8 cellular contexts compared by ENCODE assay signal in genomic region chr10:103696411-103697145, GRCh38.
A peak's percentile ranks its signal among the peaks of the same experiment; 100 is the strongest.
DNase-seq lines count a peak whose midpoint lies in the region; ATAC-seq and TF ChIP-seq lines count a peak whose summit lies in the region.

No MANE protein-coding gene starts in this region.

- no peaks in the 10 kb centered on the region for H3K36me3 ChIP-seq in CD4-positive, alpha-beta memory T cell (ENCODE audit: insufficient read depth, low read length)
- peaks cover 7% of the 10 kb centered on the region for H3K36me3 ChIP-seq in lower lobe of right lung

- H3K9me3 Mint-ChIP-seq in CD4-positive, alpha-beta memory T cell: no peaks in the 10 kb centered on the region
- H3K9me3 Mint-ChIP-seq in activated B cell treated with CpG ODN at 0.5 μM for 24 hours: no peaks in the 10 kb centered on the region

- no peaks in the 10 kb centered on the region for H3K36me3 Mint-ChIP-seq in CD4-positive, alpha-beta memory T cell
- peaks cover 3% of the 10 kb centered on the region for H3K36me3 Mint-ChIP-seq in activated B cell treated with CpG ODN at 0.5 μM for 24 hours (ENCODE audit: low read depth)

- POLR2A ChIA-PET in CD4-positive, alpha-beta memory T cell (lab: Charles Lee; ENCODE audit: partially characterized antibody): interaction anchor here (1.4 kb wide), 1 partner anchor 18 kb away, joined by 6 read pairs; no protein-coding TSS in a partner anchor
- POLR2A ChIA-PET in activated B cell treated with CpG ODN at 0.5 μM for 24 hours (lab: Charles Lee): interaction anchor here (1.1 kb wide), 1 partner anchor 17 kb away, joined by 4 read pairs; no protein-coding TSS in a partner anchor

- intact Hi-C loops in CD4-positive, alpha-beta memory T cell (cut with micrococcal nuclease): no loop called here
- intact Hi-C loops in activated B cell treated with CpG ODN at 0.5 μM for 24 hours (cut with micrococcal nuclease) (no loop called here), lower lobe of right lung (cut with DNase I) (no loop called here)

- H3K9me3 ChIP-seq in CD4-positive, alpha-beta memory T cell (ENCODE audit: control insufficient read depth in 1 of 2, low read length in 2 of 2): no peaks in the 10 kb centered on the region
- H3K9me3 ChIP-seq in lower lobe of right lung: no peaks in the 10 kb centered on the region

- H3K4me1 Mint-ChIP-seq in CD4-positive, alpha-beta memory T cell: peaks cover 16 to 40% (median 25%) of the 10 kb centered on the region in 4 donors
- peaks cover 38% of the 10 kb centered on the region for H3K4me1 Mint-ChIP-seq in activated B cell treated with CpG ODN at 0.5 μM for 24 hours

- H3K4me3 ChIP-seq in CD4-positive, alpha-beta memory T cell (ENCODE audit: low read length in 2 of 2): no peak overlapping the region
- no peak overlapping the region for H3K4me3 ChIP-seq in lower lobe of right lung

- in situ Hi-C loops in KBM-7 (cut with MboI; ENCODE audit: low pct_unique_long_range_greater_than_20kb, low sequenced_read_pairs): no loop called here

- DNase-seq in CD4-positive, alpha-beta memory T cell: peak; percentile 56 to 85 (median 57)
- peak; percentile 47 for DNase-seq in KBM-7
- peak; percentile 30 for DNase-seq in activated B cell treated with CpG ODN at 0.5 μM for 24 hours
- DNase-seq in central memory CD4-positive, alpha-beta T cell: peak; percentile 67
- no peak for DNase-seq in lower lobe of right lung
- peak; percentile 30 for DNase-seq in stimulated activated CD8-positive, alpha-beta memory T cell treated with anti-CD3 and anti-CD28 coated beads, Interleukin-7, amount 100 ng/mL, for 24 hours (ENCODE audit: low read depth)
- no peak for DNase-seq in NCI-H1930 (lab: John Stamatoyannopoulos, UW)

- CTCF ChIA-PET in CD4-positive, alpha-beta memory T cell (lab: Charles Lee; ENCODE audit: partially characterized antibody): interaction anchor here (0.6 to 6.2 kb wide), 5 partner anchors 8 to 165 kb away, joined by 3 to 53 read pairs (median 6); no protein-coding TSS in a partner anchor
- CTCF ChIA-PET in activated B cell treated with CpG ODN at 0.5 μM for 24 hours (lab: Charles Lee): interaction anchor here (0.9 to 1.3 kb wide), 2 partner anchors 11 to 16 kb away, joined by 4 to 5 read pairs; no protein-coding TSS in a partner anchor

- H3K4me1 ChIP-seq in CD4-positive, alpha-beta memory T cell (ENCODE audit: insufficient read depth, low read length): peaks cover 48% of the 10 kb centered on the region
- H3K4me1 ChIP-seq in lower lobe of right lung: peaks cover 29% of the 10 kb centered on the region

- peak overlapping the region in 7 of 8 donors; percentile 59 to 88 (median 79) for H3K4me3 Mint-ChIP-seq in CD4-positive, alpha-beta memory T cell
- peak overlapping the region; percentile 52 for H3K4me3 Mint-ChIP-seq in activated B cell treated with CpG ODN at 0.5 μM for 24 hours

- H3K27ac ChIP-seq in CD4-positive, alpha-beta memory T cell (ENCODE audit: low read depth, low read length): peak overlapping the region; percentile 5
- no peak overlapping the region for H3K27ac ChIP-seq in lower lobe of right lung

- peak overlapping the region; percentile 55 to 94 (median 92) for H3K27ac Mint-ChIP-seq in CD4-positive, alpha-beta memory T cell
- peak overlapping the region; percentile 39 for H3K27ac Mint-ChIP-seq in activated B cell treated with CpG ODN at 0.5 μM for 24 hours

- ATAC-seq in GM21381 (IDR thresholded peaks at IDR 0.05; ENCODE audit: unreplicated experiment): peak; percentile 35
- no peak for ATAC-seq in activated B cell treated with CpG ODN at 0.5 μM for 24 hours (ENCODE audit: low read depth)
- peak; percentile 58 for ATAC-seq in lower lobe of right lung

- no peak for TF ChIP-seq CTCF in activated B cell treated with CpG ODN at 0.5 μM for 24 hours (IDR thresholded peaks at IDR 0.05)
- TF ChIP-seq CTCF in lower lobe of right lung (IDR thresholded peaks at IDR 0.05): peak; percentile 31

- no peaks in the 10 kb centered on the region for H3K27me3 Mint-ChIP-seq in CD4-positive, alpha-beta memory T cell
- no peaks in the 10 kb centered on the region for H3K27me3 Mint-ChIP-seq in activated B cell treated with CpG ODN at 0.5 μM for 24 hours

- H3K27me3 ChIP-seq in CD4-positive, alpha-beta memory T cell (ENCODE audit: insufficient read depth, low read length): no peaks in the 10 kb centered on the region
- H3K27me3 ChIP-seq in lower lobe of right lung (ENCODE audit: low read depth): no peaks in the 10 kb centered on the region

Comparison
In these comparisons a context has a peak if more than half of its experiments do, and no peak if none do; other contexts are left out.
1. DNase-seq: peak in CD4-positive, alpha-beta memory T cell (5 of 5), KBM-7 (single experiment), activated B cell treated with CpG ODN at 0.5 μM for 24 hours (single experiment), central memory CD4-positive, alpha-beta T cell (single experiment) and stimulated activated CD8-positive, alpha-beta memory T cell treated with anti-CD3 and anti-CD28 coated beads, Interleukin-7, amount 100 ng/mL, for 24 hours (single experiment); none in lower lobe of right lung (single experiment) and NCI-H1930 (0 of 2).